24 cellular contexts compared by ENCODE assay signal in the genomic region with DNA sequence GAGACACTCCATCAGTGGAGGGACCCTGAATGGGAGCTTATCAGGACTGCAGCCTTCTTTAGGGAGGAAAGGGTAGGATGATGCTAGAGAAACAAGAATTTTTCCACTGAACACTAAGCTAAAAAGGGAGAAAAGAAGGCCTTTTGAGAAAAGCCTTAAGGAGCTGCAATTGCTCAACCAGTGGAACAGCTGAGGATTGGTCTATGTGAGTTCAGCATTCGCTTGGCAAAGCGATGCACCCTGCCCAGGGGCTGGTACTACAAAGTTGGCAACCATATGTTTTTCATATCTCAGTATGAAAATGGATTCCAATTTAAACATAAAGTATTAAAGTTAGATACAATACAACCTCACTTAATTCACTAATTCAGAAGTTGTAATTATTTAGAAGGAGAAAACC.
"Had no signal": no experiment of that assay in that cellular context is flagged by ENCODE, and none has a peak within 500 bp of the region (broad histone marks: within the 10 kb centered on the region; RNA-seq: fewer than 3 reads in every experiment).

No MANE protein-coding gene starts in this region.

- H3K4me1 ChIP-seq: left lung, lower lobe of right lung, pancreas, prostate gland, spleen, suprapubic skin, tibial nerve, uterus had no signal

- H3K4me3 ChIP-seq: hepatocyte, left lung, lower lobe of right lung, pancreas, prostate gland, spleen, suprapubic skin, thoracic aorta, tibial nerve, uterus had no signal

- H3K27ac ChIP-seq: hepatocyte, left lung, lower lobe of right lung, pancreas, prostate gland, spleen, suprapubic skin, thoracic aorta, uterus had no signal

- DNase-seq: kidney glomerular epithelial cell; left cardiac atrium; left lung; lower lobe of right lung; mammary epithelial cell; mesendoderm; naive thymus-derived CD4-positive, alpha-beta T cell; pancreas; posterior cingulate gyrus; retina; right cardiac atrium; small intestine; spleen; stimulated activated CD4-positive, alpha-beta T cell treated with anti-CD3 and anti-CD28 coated beads, Interleukin-4, amount 100 ng/mL, for 24 hours; stimulated activated naive CD4-positive, alpha-beta T cell; uterus had no signal

- H3K4me2 ChIP-seq: hepatocyte had no signal

- H3K27me3 ChIP-seq: hepatocyte, left lung, pancreas, spleen, suprapubic skin, tibial nerve, uterus had no signal

- H3K9me3 ChIP-seq: left lung, lower lobe of right lung, pancreas, prostate gland, spleen, suprapubic skin, thoracic aorta, tibial nerve, uterus had no signal

- ATAC-seq: left lung; lower lobe of right lung; naive thymus-derived CD4-positive, alpha-beta T cell; natural killer cell treated with Interleukin-12 subunit alpha and Interleukin-12 subunit beta and Interleukin-15 and Interleukin-18, amount 100 ng/mL, for 72 hours; pancreas; right cardiac atrium; sciatic nerve; stimulated activated effector memory CD8-positive, alpha-beta T cell treated with anti-CD3 and anti-CD28 coated beads, Interleukin-12 subunit alpha, Interleukin-12 subunit beta, amount 100 ng/mL, for 72 hours had no signal

- H3K36me3 ChIP-seq: left lung, lower lobe of right lung, pancreas, prostate gland, spleen, suprapubic skin, thoracic aorta, tibial nerve, uterus had no signal

- H2AFZ ChIP-seq: hepatocyte had no signal

- H3K79me2 ChIP-seq: hepatocyte had no signal
